In genomic region chr10:114507449-114507848, GRCh38 we compare ENCODE assay signal across 9 cellular contexts.
A peak's percentile ranks its signal among the peaks of the same experiment; 100 is the strongest.
DNase-seq lines count a peak whose midpoint lies in the region; ATAC-seq and TF ChIP-seq lines count a peak whose summit lies in the region.
"Had no signal": no experiment of that assay in that cellular context is flagged by ENCODE, and none has a peak within 500 bp of the region (broad histone marks: within the 10 kb centered on the region; RNA-seq: fewer than 3 reads in every experiment).

No MANE protein-coding gene starts in this region.

- H3K9me3 ChIP-seq in OCI-LY1 (ENCODE audit: low read length), result no peaks in the 10 kb centered on the region
- no peaks in the 10 kb centered on the region for H3K9me3 ChIP-seq in esophagus muscularis mucosa
- no peaks in the 10 kb centered on the region for H3K9me3 ChIP-seq in parathyroid adenoma (ENCODE audit: control insufficient read depth, low read length)

- H3K79me2 ChIP-seq in OCI-LY1 (ENCODE audit: insufficient read depth, low read length), result peaks cover 16% of the 10 kb centered on the region; the same call in 1 of the 2 replicates
- peaks cover 12% of the 10 kb centered on the region for H3K79me2 ChIP-seq in parathyroid adenoma

- WGBS in esophagus muscularis mucosa, result 40% methylated on average over 4 of the region's 4 CpGs

- H4K20me1 ChIP-seq in OCI-LY1 (ENCODE audit: insufficient read depth, low read length), result no peaks in the 10 kb centered on the region

- H3K4me3 ChIP-seq in OCI-LY1 (ENCODE audit: low read depth, low read length, poor library complexity, severe bottlenecking) (no peak overlapping the region), esophagus muscularis mucosa (no peak overlapping the region), parathyroid adenoma (ENCODE audit: low read depth, low read length) (no peak overlapping the region)

- ATAC-seq in HG03378 (IDR thresholded peaks at IDR 0.05; ENCODE audit: unreplicated experiment) (no peak), HG03354 (IDR thresholded peaks at IDR 0.05; ENCODE audit: poor library complexity, severe bottlenecking, unreplicated experiment) (no peak), HG03565 (IDR thresholded peaks at IDR 0.05; ENCODE audit: unreplicated experiment) (no peak)

- H3K4me1 ChIP-seq in OCI-LY1 (ENCODE audit: insufficient read depth, low read length, severe bottlenecking) (peaks cover 21% of the 10 kb centered on the region), esophagus muscularis mucosa (peaks cover 57 to 70% (median 68%) of the 10 kb centered on the region in 4 donors), parathyroid adenoma (peaks cover 23% of the 10 kb centered on the region)

- no peak for TF ChIP-seq EP300 in esophagus muscularis mucosa (IDR thresholded peaks at IDR 0.05)

- H2AFZ ChIP-seq in OCI-LY1 (ENCODE audit: low read length) (no peak overlapping the region), parathyroid adenoma (no peak overlapping the region)

- H3K27ac ChIP-seq in OCI-LY1 (ENCODE audit: low read depth, low read length, poor library complexity, severe bottlenecking) (peak overlapping the region; percentile 5), esophagus muscularis mucosa (replicated peaks in 1 of 4) (peak overlapping the region; percentile 53 to 74 (median 64)), parathyroid adenoma (no peak overlapping the region)

- intact Hi-C loops in esophagus muscularis mucosa (cut with DNase I), result no loop called here

- no peaks in the 10 kb centered on the region for H3F3A ChIP-seq in OCI-LY1 (ENCODE audit: insufficient read depth, low read length)

- H3K27me3 ChIP-seq in OCI-LY1 (ENCODE audit: insufficient read depth, low read length), result no peaks in the 10 kb centered on the region
- no peaks in the 10 kb centered on the region for H3K27me3 ChIP-seq in esophagus muscularis mucosa
- H3K27me3 ChIP-seq in parathyroid adenoma (ENCODE audit: control insufficient read depth, insufficient read depth, low read length), result no peaks in the 10 kb centered on the region

- H3K36me3 ChIP-seq in OCI-LY1 (ENCODE audit: insufficient read depth, low read length) (0 out of 2 replicates have a peak, but pooled peaks cover 8% of the 10 kb centered on the region), esophagus muscularis mucosa (peaks cover 0 to 31% (median 0%) of the 10 kb centered on the region in 4 donors), parathyroid adenoma (ENCODE audit: control insufficient read depth, insufficient read depth, low read length) (no peaks in the 10 kb centered on the region)

- H3K4me2 ChIP-seq in OCI-LY1 (ENCODE audit: low read length), result peak overlapping the region; percentile 3; the same call in 1 of the 2 replicates
- H3K4me2 ChIP-seq in parathyroid adenoma (ENCODE audit: low read length), result peak overlapping the region; percentile 34

- H3K9ac ChIP-seq in OCI-LY1 (ENCODE audit: low read length) (no peak overlapping the region), parathyroid adenoma (no peak overlapping the region)

- TF ChIP-seq POLR2A in esophagus muscularis mucosa (IDR thresholded peaks at IDR 0.05; ENCODE audit: low read depth), result no peak

- DNase-seq in COR-L47 (lab: John Stamatoyannopoulos, UW), result peak; percentile 52
- DNase-seq in esophagus muscularis mucosa (ENCODE audit: extremely low spot score), result no peak
- DNase-seq in NOMO-1 treated with DMSO at 0.1 percent for 48 hours (lab: John Stamatoyannopoulos, UW; ENCODE audit: unreplicated experiment), result no peak
- DNase-seq: activated B cell treated with CpG ODN at 0.5 μM for 24 hours had no signal

- TF ChIP-seq CTCF in OCI-LY1 (IDR thresholded peaks at IDR 0.05; ENCODE audit: low read length), result no peak
- TF ChIP-seq CTCF in esophagus muscularis mucosa (IDR thresholded peaks at IDR 0.05), result no peak
- no peak for TF ChIP-seq CTCF in parathyroid adenoma (IDR thresholded peaks at IDR 0.05)

- no peaks in the 10 kb centered on the region for H3K9me2 ChIP-seq in OCI-LY1 (ENCODE audit: low read depth, low read length)
